Comparison of ENCODE assay signal across 16 cellular contexts in the genomic region with DNA sequence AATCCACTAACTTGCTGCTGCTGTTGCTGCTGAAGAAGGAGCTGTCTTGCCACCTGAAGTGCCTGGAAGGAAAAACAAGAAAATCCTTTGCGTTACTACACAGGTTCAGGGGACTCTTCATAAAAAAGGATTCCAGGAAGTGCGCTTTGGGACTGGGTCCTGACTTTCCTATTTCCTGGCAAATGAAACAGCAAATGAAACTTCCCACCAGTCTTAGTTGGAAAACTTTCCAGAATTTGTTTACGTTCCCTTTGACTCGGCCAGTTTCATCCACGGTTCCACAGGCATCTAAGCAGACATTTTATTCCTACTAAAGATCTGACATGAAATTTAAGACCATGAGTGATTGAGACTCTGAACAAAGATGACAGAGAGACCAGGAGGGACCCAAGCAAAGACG.
DNase-seq lines count a peak whose midpoint lies in the region; ATAC-seq and TF ChIP-seq lines count a peak whose summit lies in the region.
"Had no signal": no experiment of that assay in that cellular context is flagged by ENCODE, and none has a peak within 500 bp of the region (broad histone marks: within the 10 kb centered on the region; RNA-seq: fewer than 3 reads in every experiment).

No MANE protein-coding gene starts in this region.

- peaks cover 37% of the 10 kb centered on the region for H3K4me1 ChIP-seq in fibroblast of lung (ENCODE audit: control insufficient read depth, extremely low read depth, insufficient read depth, low read length)
- peaks cover 58% of the 10 kb centered on the region for H3K4me1 ChIP-seq in skeletal muscle satellite cell (ENCODE audit: control insufficient read depth, insufficient read depth, low read length)

- H3K4me2 ChIP-seq in fibroblast of lung (ENCODE audit: extremely low read depth, insufficient read depth, low read length) (peak overlapping the region; percentile 38), skeletal muscle satellite cell (ENCODE audit: low read length) (no peak overlapping the region)

- no peaks in the 10 kb centered on the region for H4K20me1 ChIP-seq in fibroblast of lung (ENCODE audit: control insufficient read depth, extremely low read depth, insufficient read depth, low read length)

- POLR2A ChIA-PET in activated CD4-positive, alpha-beta T cell treated with anti-CD3 and anti-CD28 coated beads for 36 hours (lab: Charles Lee) = interaction anchor here (0.9 kb wide), 1 partner anchor 19 kb away, joined by 4 read pairs; no protein-coding TSS in a partner anchor
- POLR2A ChIA-PET in WTC11 (lab: Charles Lee) = no interaction called here

- H3K9me3 ChIP-seq in fibroblast of lung (ENCODE audit: control insufficient read depth, insufficient read depth, low read depth, low read length) = no peaks in the 10 kb centered on the region
- H3K9me3 ChIP-seq in skeletal muscle satellite cell (replicated peaks; ENCODE audit: low read length) = no peaks in the 10 kb centered on the region
- H3K9me3 ChIP-seq: testis had no signal

- H3K27ac ChIP-seq in fibroblast of lung (ENCODE audit: insufficient read depth, low read length) = peak overlapping the region; percentile 81
- H3K27ac ChIP-seq: testis had no signal

- H3K36me3 ChIP-seq in fibroblast of lung (ENCODE audit: control insufficient read depth, insufficient read depth, low read length) (no peaks in the 10 kb centered on the region), skeletal muscle satellite cell (ENCODE audit: insufficient read depth, low read length) (peaks cover 4% of the 10 kb centered on the region)

- peaks cover 1% of the 10 kb centered on the region for H3K9me3 Mint-ChIP-seq in activated CD4-positive, alpha-beta T cell treated with anti-CD3 and anti-CD28 coated beads for 36 hours (ENCODE audit: low read depth)
- no peaks in the 10 kb centered on the region for H3K9me3 Mint-ChIP-seq in WTC11

- peak overlapping the region in 3 of 4 experiments; percentile 13 to 40 (median 34) for H3K4me3 ChIP-seq in fibroblast of lung (replicated peaks in 1 of 4; ENCODE audit: control extremely low read depth in 1 of 4, insufficient read depth in 1 of 4, low read depth in 3 of 4, low read length in 4 of 4)
- H3K4me3 ChIP-seq in skeletal muscle satellite cell (ENCODE audit: low read length) = no peak overlapping the region
- H3K4me3 ChIP-seq: testis had no signal

- CTCF ChIA-PET in activated CD4-positive, alpha-beta T cell treated with anti-CD3 and anti-CD28 coated beads for 36 hours (lab: Charles Lee) = no interaction called here
- CTCF ChIA-PET in WTC11 (lab: Charles Lee) = no interaction called here

- peaks cover 44% of the 10 kb centered on the region for H3K79me2 ChIP-seq in fibroblast of lung (ENCODE audit: control insufficient read depth, insufficient read depth, low read length)

- no peak overlapping the region for H2AFZ ChIP-seq in fibroblast of lung (ENCODE audit: low read length)

- no peak for ATAC-seq in activated CD4-positive, alpha-beta T cell treated with anti-CD3 and anti-CD28 coated beads for 36 hours
- ATAC-seq in WTC11 = no peak

- intact Hi-C loops in activated CD4-positive, alpha-beta T cell treated with anti-CD3 and anti-CD28 coated beads for 36 hours (cut with DNase I, micrococcal nuclease) = no loop called here

- no peak for DNase-seq in activated CD4-positive, alpha-beta T cell treated with anti-CD3 and anti-CD28 coated beads for 36 hours
- DNase-seq in activated CD4-positive, alpha-beta T cell treated with anti-CD3 and anti-CD28 coated beads for 48 hours = no peak
- DNase-seq in WTC11 (ENCODE audit: low spot score) (no peak), fibroblast of lung (ENCODE audit: low read depth in 2 of 2) (peak in 1 of 2 donors; percentile 84), NCI-H524 (lab: John Stamatoyannopoulos, UW) (no peak), NCI-H524 treated with DMSO at 0.1 percent for 48 hours (lab: John Stamatoyannopoulos, UW) (no peak), NCI-H2107 (lab: John Stamatoyannopoulos, UW) (no peak)
- DNase-seq: 8988T; activated effector memory CD4-positive, alpha-beta T cell treated with anti-CD3 and anti-CD28 coated beads, Interleukin-2, amount 50 U/mL, for 16 hours; cerebellar nuclear complex; NCI-H1105 treated with DMSO at 0.1 percent for 48 hours; NCI-H748 treated with DMSO at 0.1 percent for 48 hours; posterior cingulate gyrus; SIG-M5; testis had no signal

- H3K4me3 Mint-ChIP-seq in activated CD4-positive, alpha-beta T cell treated with anti-CD3 and anti-CD28 coated beads for 36 hours = no peak overlapping the region
- no peak overlapping the region for H3K4me3 Mint-ChIP-seq in WTC11

- peaks cover 71% of the 10 kb centered on the region for H3K36me3 Mint-ChIP-seq in activated CD4-positive, alpha-beta T cell treated with anti-CD3 and anti-CD28 coated beads for 36 hours (ENCODE audit: low read depth)
- 0 out of 2 replicates have a peak, but pooled peaks cover 2% of the 10 kb centered on the region for H3K36me3 Mint-ChIP-seq in WTC11

- H3K27me3 ChIP-seq in fibroblast of lung (ENCODE audit: control insufficient read depth, insufficient read depth, low read length) (no peaks in the 10 kb centered on the region), skeletal muscle satellite cell (ENCODE audit: control insufficient read depth, insufficient read depth, low read length) (no peaks in the 10 kb centered on the region)
- H3K27me3 ChIP-seq: testis had no signal

- TF ChIP-seq CTCF in WTC11 (IDR thresholded peaks at IDR 0.05) (no peak), fibroblast of lung (conservative IDR thresholded peaks at IDR 0.05 in 1 of 2, IDR thresholded peaks at IDR 0.05 in 1 of 2; ENCODE audit: low read depth in 1 of 2, low read length in 2 of 2) (no peak)

- H3K9ac ChIP-seq in fibroblast of lung (ENCODE audit: insufficient read depth, low read length) (no peak overlapping the region), skeletal muscle satellite cell (ENCODE audit: low read depth, low read length) (peak overlapping the region; percentile 16)

- peak overlapping the region; percentile 79 for H3K27ac Mint-ChIP-seq in activated CD4-positive, alpha-beta T cell treated with anti-CD3 and anti-CD28 coated beads for 36 hours
- H3K27ac Mint-ChIP-seq in WTC11 = peak overlapping the region; percentile 62; the same call in 1 of the 2 replicates

- peaks cover 92% of the 10 kb centered on the region for H3K4me1 Mint-ChIP-seq in activated CD4-positive, alpha-beta T cell treated with anti-CD3 and anti-CD28 coated beads for 36 hours
- H3K4me1 Mint-ChIP-seq in WTC11 = peaks cover 27% of the 10 kb centered on the region

- H3K27me3 Mint-ChIP-seq in activated CD4-positive, alpha-beta T cell treated with anti-CD3 and anti-CD28 coated beads for 36 hours = no peaks in the 10 kb centered on the region
- H3K27me3 Mint-ChIP-seq in WTC11 (ENCODE audit: low read depth) = no peaks in the 10 kb centered on the region

TF ChIP-seq in WTC11, 78 proteins besides CTCF, POLR2A, EP300 and RAD21 (continues in another document):
- TF ChIP-seq ELF4 (CRISPR knock-in tag; IDR thresholded peaks at IDR 0.05; ENCODE audit: low read depth) (no peak), RORB (CRISPR knock-in tag; IDR thresholded peaks at IDR 0.05) (no peak), ZNF263 (CRISPR knock-in tag; IDR thresholded peaks at IDR 0.05; ENCODE audit: low read depth) (no peak), NR2C2 (CRISPR knock-in tag; IDR thresholded peaks at IDR 0.05) (no peak), ZNF317 (CRISPR knock-in tag; IDR thresholded peaks at IDR 0.05; ENCODE audit: borderline replicate concordance, low read depth) (no peak), PRRX2 (CRISPR knock-in tag; IDR thresholded peaks at IDR 0.05) (no peak), CREB1 (CRISPR knock-in tag; IDR thresholded peaks at IDR 0.05) (no peak)
- TF ChIP-seq, protein P1, sequence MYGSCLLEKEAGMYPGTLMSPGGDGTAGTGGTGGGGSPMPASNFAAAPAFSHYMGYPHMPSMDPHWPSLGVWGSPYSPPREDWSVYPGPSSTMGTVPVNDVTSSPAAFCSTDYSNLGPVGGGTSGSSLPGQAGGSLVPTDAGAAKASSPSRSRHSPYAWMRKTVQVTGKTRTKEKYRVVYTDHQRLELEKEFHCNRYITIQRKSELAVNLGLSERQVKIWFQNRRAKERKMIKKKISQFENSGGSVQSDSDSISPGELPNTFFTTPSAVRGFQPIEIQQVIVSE (CRISPR knock-in tag; IDR thresholded peaks at IDR 0.05; ENCODE audit: borderline replicate concordance) = no peak
- TF ChIP-seq, protein P2, sequence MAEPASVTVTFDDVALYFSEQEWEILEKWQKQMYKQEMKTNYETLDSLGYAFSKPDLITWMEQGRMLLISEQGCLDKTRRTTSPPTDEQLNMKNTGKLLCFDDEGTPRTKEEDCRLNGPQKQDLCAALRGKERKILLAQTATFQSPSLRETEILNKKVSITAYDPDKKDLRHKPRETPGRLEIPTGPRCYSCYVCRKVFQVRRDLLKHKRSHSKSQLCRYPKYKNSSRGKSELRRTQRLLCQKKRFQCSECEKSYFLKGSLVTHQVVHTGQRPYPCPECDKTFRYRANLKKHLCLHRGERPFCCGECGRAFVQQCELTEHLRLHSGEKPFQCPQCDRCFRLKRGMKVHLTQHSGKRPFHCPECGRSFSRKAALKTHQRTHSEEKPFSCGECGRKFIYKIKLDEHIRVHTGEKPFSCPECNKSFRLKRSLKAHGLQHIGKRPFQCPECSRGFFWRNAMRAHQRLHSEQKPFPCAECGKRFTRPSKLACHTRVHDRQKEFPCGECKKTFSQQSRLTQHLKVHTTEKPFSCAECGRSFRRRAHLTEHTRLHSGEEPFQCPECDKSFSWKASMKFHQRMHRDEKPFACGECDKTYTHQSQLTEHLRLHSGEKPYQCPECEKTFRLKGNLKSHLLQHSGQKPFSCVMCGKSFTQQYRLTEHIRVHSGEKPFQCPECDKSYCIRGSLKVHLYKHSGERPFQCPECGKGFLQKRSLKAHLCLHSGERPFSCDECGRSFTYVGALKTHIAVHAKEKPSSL (CRISPR knock-in tag; conservative IDR thresholded peaks at IDR 0.05) = no peak
- TF ChIP-seq, protein P3, sequence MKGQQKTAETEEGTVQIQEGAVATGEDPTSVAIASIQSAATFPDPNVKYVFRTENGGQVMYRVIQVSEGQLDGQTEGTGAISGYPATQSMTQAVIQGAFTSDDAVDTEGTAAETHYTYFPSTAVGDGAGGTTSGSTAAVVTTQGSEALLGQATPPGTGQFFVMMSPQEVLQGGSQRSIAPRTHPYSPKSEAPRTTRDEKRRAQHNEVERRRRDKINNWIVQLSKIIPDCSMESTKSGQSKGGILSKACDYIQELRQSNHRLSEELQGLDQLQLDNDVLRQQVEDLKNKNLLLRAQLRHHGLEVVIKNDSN (CRISPR knock-in tag; IDR thresholded peaks at IDR 0.05) = no peak
